Comparison of ENCODE assay signal across 8 cellular contexts in the genomic region with DNA sequence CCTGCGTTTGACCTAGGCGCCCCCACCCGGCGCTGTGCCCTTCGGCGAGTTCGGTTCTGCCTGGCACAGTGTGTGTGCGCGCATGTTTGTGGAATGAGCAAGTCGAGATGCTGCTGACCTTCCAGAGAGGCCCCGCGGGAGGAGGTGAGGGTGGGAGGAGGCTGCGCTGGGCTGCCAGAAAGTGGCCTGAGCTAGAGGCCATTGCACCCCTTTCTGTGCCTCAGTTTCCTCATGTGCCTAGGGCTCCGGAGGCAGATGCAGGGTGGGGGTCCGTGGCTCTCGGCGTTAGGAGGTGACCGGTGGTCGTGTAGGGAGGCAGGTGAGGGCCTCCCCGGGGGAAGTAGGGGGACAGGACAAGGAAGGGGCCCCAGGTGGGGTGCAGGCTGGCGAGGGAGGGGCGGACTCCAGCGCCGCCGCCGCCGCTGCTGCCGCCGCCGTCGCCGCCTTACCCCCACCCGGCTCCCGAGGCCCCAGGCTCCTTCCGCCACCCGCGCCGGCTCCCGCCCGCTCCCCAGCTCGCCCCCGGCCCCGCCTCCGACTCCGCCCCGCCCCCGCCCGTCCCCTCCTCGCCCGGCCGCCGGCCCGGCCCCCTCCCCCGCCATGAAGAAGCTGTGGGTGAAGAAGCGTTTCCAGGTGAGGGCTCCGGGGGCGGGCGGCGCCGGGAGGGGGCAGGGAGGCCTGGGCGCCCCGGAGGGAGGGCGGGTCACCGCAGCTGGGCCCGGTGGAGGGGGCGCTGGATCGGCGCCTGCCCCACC. TPM values are rescaled to one million over a fixed set of nuclear protein-coding genes. Genes with fewer than 3 reads are reported as not detected.
DNase-seq lines count a peak whose midpoint lies in the region; ATAC-seq and TF ChIP-seq lines count a peak whose summit lies in the region.

No MANE protein-coding gene starts in this region.

- H2AFZ ChIP-seq in GM23248 (peak overlapping the region; percentile 53), OCI-LY3 (ENCODE audit: low read depth, low read length) (0 out of 2 replicates have a peak overlapping the region, but pooled peaks have one; percentile 30)

- H3K79me2 ChIP-seq in GM23248 (ENCODE audit: insufficient read depth) (peaks cover 17% of the 10 kb centered on the region), OCI-LY3 (ENCODE audit: low read length) (no peaks in the 10 kb centered on the region)

- in situ Hi-C loops in GM23248 (cut with MboI): no loop called here

- peaks cover 12% of the 10 kb centered on the region; the same call in 1 of the 2 replicates for H3F3A ChIP-seq in GM23248 (ENCODE audit: insufficient read depth)

- peaks cover 34% of the 10 kb centered on the region for H3K4me1 ChIP-seq in GM23248 (ENCODE audit: insufficient read depth)
- peaks cover 6% of the 10 kb centered on the region for H3K4me1 ChIP-seq in OCI-LY3 (ENCODE audit: low read length)
- no peaks in the 10 kb centered on the region for H3K4me1 ChIP-seq in prostate gland (replicated peaks)

- H3K27me3 Mint-ChIP-seq in activated naive CD4-positive, alpha-beta T cell treated with anti-CD3 and anti-CD28 coated beads, Interleukin-2, amount 50 U/mL, for 24 hours: peaks cover 3% of the 10 kb centered on the region

- peak overlapping the region; percentile 86 for H3K4me2 ChIP-seq in GM23248 (ENCODE audit: unreplicated experiment)
- peak overlapping the region; percentile 66 for H3K4me2 ChIP-seq in OCI-LY3 (ENCODE audit: low read length)

- no peaks in the 10 kb centered on the region for H3K9me3 ChIP-seq in GM23248 (ENCODE audit: low read depth)
- no peaks in the 10 kb centered on the region for H3K9me3 ChIP-seq in OCI-LY3 (ENCODE audit: insufficient read depth, low read length)
- H3K9me3 ChIP-seq in prostate gland: no peaks in the 10 kb centered on the region

- TF ChIP-seq CTCF in OCI-LY3 (IDR thresholded peaks at IDR 0.05; ENCODE audit: low read depth, low read length): no peak
- no peak for TF ChIP-seq CTCF in prostate gland (IDR thresholded peaks at IDR 0.05)

- H3K27ac Mint-ChIP-seq in activated naive CD4-positive, alpha-beta T cell treated with anti-CD3 and anti-CD28 coated beads, Interleukin-2, amount 50 U/mL, for 24 hours: no peak overlapping the region

- H3K4me1 Mint-ChIP-seq in activated naive CD4-positive, alpha-beta T cell treated with anti-CD3 and anti-CD28 coated beads, Interleukin-2, amount 50 U/mL, for 24 hours: peaks cover 16% of the 10 kb centered on the region

- H3K9ac ChIP-seq in GM23248: peak overlapping the region; percentile 60
- H3K9ac ChIP-seq in OCI-LY3 (ENCODE audit: low read length): peak overlapping the region; percentile 37; the same call in 1 of the 2 replicates

- H3K36me3 Mint-ChIP-seq in activated naive CD4-positive, alpha-beta T cell treated with anti-CD3 and anti-CD28 coated beads, Interleukin-2, amount 50 U/mL, for 24 hours: no peaks in the 10 kb centered on the region

- H3K36me3 ChIP-seq in GM23248 (ENCODE audit: low read depth): no peaks in the 10 kb centered on the region
- no peaks in the 10 kb centered on the region for H3K36me3 ChIP-seq in OCI-LY3 (replicated peaks; ENCODE audit: low read depth, low read length)
- H3K36me3 ChIP-seq in prostate gland: no peaks in the 10 kb centered on the region

- peak overlapping the region; percentile 64 for H3K4me3 ChIP-seq in GM23248
- peak overlapping the region; percentile 71 for H3K4me3 ChIP-seq in OCI-LY3 (ENCODE audit: low read length)
- peak overlapping the region; percentile 61 to 69 for H3K4me3 ChIP-seq in prostate gland

- H3K4me3 Mint-ChIP-seq in activated naive CD4-positive, alpha-beta T cell treated with anti-CD3 and anti-CD28 coated beads, Interleukin-2, amount 50 U/mL, for 24 hours: peak overlapping the region; percentile 82

- peak; percentile 57 for ATAC-seq in Right ventricle myocardium superior (ENCODE audit: poor library complexity)
- ATAC-seq in HG02798 (IDR thresholded peaks at IDR 0.05; ENCODE audit: poor library complexity, unreplicated experiment): no peak
- ATAC-seq in HG03571 (IDR thresholded peaks at IDR 0.05; ENCODE audit: unreplicated experiment): no peak

- H3K9me2 ChIP-seq in GM23248 (ENCODE audit: insufficient read depth): no peaks in the 10 kb centered on the region

- H4K20me1 ChIP-seq in GM23248 (ENCODE audit: insufficient read depth): no peaks in the 10 kb centered on the region
- no peaks in the 10 kb centered on the region for H4K20me1 ChIP-seq in OCI-LY3 (ENCODE audit: insufficient read depth, low read length)

- DNase-seq in GM23248 (peak; percentile 87), Right ventricle myocardium superior (peak; percentile 63), prostate gland (ENCODE audit: low spot score) (peak; percentile 39), UCSD-AML1 (lab: John Stamatoyannopoulos, UW; ENCODE audit: unreplicated experiment) (no peak)

- intact Hi-C loops in Right ventricle myocardium superior (cut with DNase I): no loop called here
- intact Hi-C loops in prostate gland (cut with DNase I): no loop called here

- peak overlapping the region; percentile 57 for H3K27ac ChIP-seq in GM23248
- H3K27ac ChIP-seq in OCI-LY3 (ENCODE audit: low read length): no peak overlapping the region
- peak overlapping the region; percentile 75 to 77 for H3K27ac ChIP-seq in prostate gland

- TF ChIP-seq POLR2A in prostate gland (IDR thresholded peaks at IDR 0.05): peak; percentile 18

- 2 to 6% methylated on average over 15 to 53 of the region's 68 CpGs for WGBS in GM23248 (ENCODE audit: low coverage in 1 of 2, low lambda C conversion rate in 2 of 2, missing lambda C conversion rate in 2 of 2), 2 experiments
- 4% methylated on average over 64 of the region's 68 CpGs for WGBS in prostate gland

- H3K9me3 Mint-ChIP-seq in activated naive CD4-positive, alpha-beta T cell treated with anti-CD3 and anti-CD28 coated beads, Interleukin-2, amount 50 U/mL, for 24 hours: no peaks in the 10 kb centered on the region

- H3K27me3 ChIP-seq in GM23248 (replicated peaks; ENCODE audit: insufficient read depth) (no peaks in the 10 kb centered on the region), OCI-LY3 (ENCODE audit: low read depth, low read length) (peaks cover 11% of the 10 kb centered on the region), prostate gland (replicated peaks; ENCODE audit: insufficient read depth) (no peaks in the 10 kb centered on the region)

RNA-seq across cellular contexts. Expression of gene SPEG, which starts 7.0 kb away (rescaled TPM):
- 26.5 and 32.1 TPM in 2 replicates for total RNA-seq in GM23248 (2014; rRNA removed; shearing (Covaris generic))
- polyA plus RNA-seq in GM23248 (2016; fragmentation: Nextera tagmentation; extraction: Ambion mirVana): 6.8 and 9.4 TPM in 2 replicates
- 103 TPM for total RNA-seq in Right ventricle myocardium superior
- total RNA-seq in prostate gland: 10 to 100 TPM; 30.7 to 53.4 TPM

RNA-seq across cellular contexts. Expression of gene DES, which starts 23.5 kb away (rescaled TPM):
- total RNA-seq in GM23248 (2014; rRNA removed; shearing (Covaris generic)): 0.51 and 2.7 TPM in 2 replicates
- 0.75 and 1.1 TPM in 2 replicates for polyA plus RNA-seq in GM23248 (2016; fragmentation: Nextera tagmentation; extraction: Ambion mirVana)
- 12,920 TPM for total RNA-seq in Right ventricle myocardium superior
- 1,000 to 10,000 TPM; 1,584 to 1,742 TPM for total RNA-seq in prostate gland

RNA-seq across cellular contexts. Expression of gene DNPEP, which starts 53.9 kb away (rescaled TPM):
- total RNA-seq in GM23248 (2014; rRNA removed; shearing (Covaris generic)): 79.8 and 84.5 TPM in 2 replicates
- 54.5 and 57.5 TPM in 2 replicates for polyA plus RNA-seq in GM23248 (2016; fragmentation: Nextera tagmentation; extraction: Ambion mirVana)
- total RNA-seq in Right ventricle myocardium superior (76.5 TPM), prostate gland (10 to 100 TPM; 54.1 to 82.4 TPM)

RNA-seq across cellular contexts. Expression of gene GMPPA, which starts 57.1 kb away (rescaled TPM):
- 60.6 and 72.2 TPM in 2 replicates for total RNA-seq in GM23248 (2014; rRNA removed; shearing (Covaris generic))
- polyA plus RNA-seq in GM23248 (2016; fragmentation: Nextera tagmentation; extraction: Ambion mirVana): 64.4 and 65.6 TPM in 2 replicates
- total RNA-seq in Right ventricle myocardium superior (22.3 TPM), prostate gland (10 to 100 TPM; 41.2 to 53.8 TPM)

Comparison
In these comparisons a context has a peak if more than half of its experiments do, and no peak if none do; other contexts are left out.
1. RNA of gene DES, which starts 23.5 kb away (total RNA-seq): 12,920 TPM in Right ventricle myocardium superior (single experiment) and 1,584 to 1,742 TPM in prostate gland; 0.51 to 2.7 TPM in GM23248; every median in the first group is over 100 times any median in the second.
2. Peak in every context shown above with its lines, with median percentiles within 50 percentile points of each other: H3K4me3 ChIP-seq.